ENCODE assay signal across 7 cellular contexts in genomic region chr5:150904479-150905311, GRCh38. TPM values are rescaled to one million over a fixed set of nuclear protein-coding genes. Genes with fewer than 3 reads are reported as not detected.
DNase-seq lines count a peak whose midpoint lies in the region; ATAC-seq and TF ChIP-seq lines count a peak whose summit lies in the region.

ZNF300 (minus strand) TSS chr5:150904980; CDS start chr5:150903155, 1,825 bp downstream.

- no peak for TF ChIP-seq CTCF in epithelial cell of esophagus (IDR thresholded peaks at IDR 0.05; ENCODE audit: insufficient read depth, low read depth, low read length, missing control alignments)

- peak within 1 kb of the TSS; percentile 61 for H3K9ac ChIP-seq in mesendoderm (ENCODE audit: low read length)

- no peak within 1 kb of the TSS for H2AK5ac ChIP-seq in mesendoderm (ENCODE audit: low read length)

- no peak within 1 kb of the TSS for H2BK5ac ChIP-seq in mesendoderm (ENCODE audit: low read length)

- H3K18ac ChIP-seq in mesendoderm (ENCODE audit: low read length), result no peak within 1 kb of the TSS

- H3K27ac ChIP-seq in mesendoderm (ENCODE audit: low read depth, low read length), result no peak within 1 kb of the TSS

- no peaks in the 10 kb centered on the region for H3K36me3 ChIP-seq in mesendoderm (ENCODE audit: control insufficient read depth, insufficient read depth, low read length)

- H3K4me3 ChIP-seq in epithelial cell of esophagus (ENCODE audit: low read length) (peak within 1 kb of the TSS; percentile 78), mesendoderm (ENCODE audit: low read length) (peak within 1 kb of the TSS; percentile 29)

- ATAC-seq in GM21447 (IDR thresholded peaks at IDR 0.05; ENCODE audit: unreplicated experiment), result peak; percentile 80

- WGBS in mesendoderm (ENCODE audit: extremely low coverage, insufficient coverage, low lambda C conversion rate), result 100% methylated on average over 1 of the region's 36 CpGs

- H3K56ac ChIP-seq in mesendoderm (ENCODE audit: low read length), result peak within 1 kb of the TSS; percentile 84

- DNase-seq in NCI-H446 (lab: John Stamatoyannopoulos, UW) (peak; percentile 84 to 95), activated T-cell treated with anti-CD3 and anti-CD28 coated beads for 4 hours (peak; percentile 24), epithelial cell of esophagus (ENCODE audit: low read depth) (peak; percentile 96), mesendoderm (peak; percentile 97), GDM1 (lab: John Stamatoyannopoulos, UW) (no peak)
- DNase-seq in stimulated activated CD4-positive, alpha-beta T cell treated with anti-CD3 and anti-CD28 coated beads, TNF-alpha, amount 100 ng/mL, for 48 hours (ENCODE audit: low read depth in 3 of 3), result peak in 2 of 3 donors; percentile 33 to 37

- H3K23ac ChIP-seq in mesendoderm (ENCODE audit: low read length), result no peak within 1 kb of the TSS

- no peaks in the 10 kb centered on the region for H3K4me1 ChIP-seq in mesendoderm (ENCODE audit: control insufficient read depth, low read depth, low read length)

- peak within 1 kb of the TSS; percentile 61 for H3K4me2 ChIP-seq in mesendoderm (ENCODE audit: low read length)

- H4K8ac ChIP-seq in mesendoderm (ENCODE audit: low read depth, low read length), result peak within 1 kb of the TSS; percentile 94

- no peaks in the 10 kb centered on the region for H3K79me1 ChIP-seq in mesendoderm (ENCODE audit: low read length)

- peak within 1 kb of the TSS; percentile 24 for H3K4ac ChIP-seq in mesendoderm (ENCODE audit: low read depth, low read length)

- H3K27me3 ChIP-seq in mesendoderm (ENCODE audit: insufficient read depth, low read length, poor library complexity), result no peaks in the 10 kb centered on the region

- no peak within 1 kb of the TSS for H2BK120ac ChIP-seq in mesendoderm (ENCODE audit: low read depth, low read length)

- peak within 1 kb of the TSS; percentile 97 for H4K5ac ChIP-seq in mesendoderm (ENCODE audit: low read length)

- H2BK15ac ChIP-seq in mesendoderm (replicated peaks; ENCODE audit: low read depth), result no peak within 1 kb of the TSS

- no peaks in the 10 kb centered on the region for H3K79me2 ChIP-seq in mesendoderm (ENCODE audit: control insufficient read depth, insufficient read depth, low read length)

RNA-seq across cellular contexts. Expression of gene ZNF300, which starts in this region (rescaled TPM):
- 14.0 TPM for polyA plus RNA-seq in mesendoderm (2013, experiment 1 of 2)
- 13.7 TPM for polyA plus RNA-seq in mesendoderm (2013, experiment 2 of 2)
